8 cellular contexts compared by ENCODE assay signal in the genomic region with DNA sequence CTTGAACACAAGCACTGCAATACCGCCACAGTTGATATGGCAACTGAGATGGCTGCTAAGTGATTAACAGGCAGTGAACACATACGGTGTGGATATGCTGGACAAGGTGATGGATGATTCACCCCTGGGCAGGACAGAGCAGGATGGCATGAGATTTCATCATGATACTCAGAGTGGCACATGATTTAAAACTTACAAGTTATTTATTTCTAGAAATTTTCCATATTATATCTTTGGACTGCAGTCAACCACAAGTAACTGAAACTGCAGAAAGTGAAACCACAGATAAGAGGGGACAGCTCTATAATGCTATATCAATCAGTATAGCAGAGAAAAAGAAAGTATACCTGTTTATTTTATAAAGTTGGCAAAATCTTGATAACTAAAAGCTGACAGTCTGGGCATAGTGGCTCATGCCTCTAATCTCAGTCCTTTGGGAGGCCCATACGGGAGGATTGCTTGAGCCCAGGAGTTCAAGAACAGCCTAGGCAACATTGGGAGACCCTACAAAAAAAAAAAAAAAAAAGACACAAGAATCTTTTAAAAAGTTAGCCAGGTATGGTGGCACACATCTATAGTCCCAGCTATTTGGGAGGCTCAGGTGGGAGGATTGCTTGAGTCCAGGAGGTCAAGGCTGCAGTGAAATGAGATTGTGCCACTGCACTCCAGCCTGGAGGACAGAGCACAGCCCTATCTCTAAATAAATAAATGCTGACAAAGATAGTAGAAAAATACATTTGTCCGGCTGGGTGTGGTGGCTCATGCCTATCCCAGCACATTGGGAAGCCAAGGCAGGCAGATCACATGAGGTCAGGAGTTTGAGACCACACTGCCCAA. TPM values are rescaled to one million over a fixed set of nuclear protein-coding genes. Genes with fewer than 3 reads are reported as not detected.
DNase-seq lines count a peak whose midpoint lies in the region; ATAC-seq and TF ChIP-seq lines count a peak whose summit lies in the region.

No MANE protein-coding gene starts in this region.

- DNase-seq in ELR (ENCODE audit: low read depth) (peak; percentile 71), mucosa of descending colon (no peak), germinal center (ENCODE audit: low spot score) (no peak), Right ventricle myocardium superior (no peak)
- no peak for DNase-seq in activated naive CD4-positive, alpha-beta T cell treated with anti-CD3 and anti-CD28 coated beads, Interleukin-2, amount 50 U/mL, for 72 hours (ENCODE audit: low spot score in 2 of 2)

- no peaks in the 10 kb centered on the region for H3K9me3 Mint-ChIP-seq in activated naive CD4-positive, alpha-beta T cell treated with anti-CD3 and anti-CD28 coated beads, Interleukin-2, amount 50 U/mL, for 72 hours

- no peaks in the 10 kb centered on the region for H3K27me3 ChIP-seq in KMS-11 (ENCODE audit: insufficient read depth, low read depth)

- H3K36me3 Mint-ChIP-seq in activated naive CD4-positive, alpha-beta T cell treated with anti-CD3 and anti-CD28 coated beads, Interleukin-2, amount 50 U/mL, for 72 hours: no peaks in the 10 kb centered on the region

- ATAC-seq in activated naive CD4-positive, alpha-beta T cell treated with anti-CD3 and anti-CD28 coated beads, Interleukin-2, amount 50 U/mL, for 72 hours: peak; percentile 66 to 98
- ATAC-seq in mucosa of descending colon (peak; percentile 91), HG03095 (IDR thresholded peaks at IDR 0.05; ENCODE audit: unreplicated experiment) (no peak), GM18511 (IDR thresholded peaks at IDR 0.05; ENCODE audit: unreplicated experiment) (no peak), Right ventricle myocardium superior (ENCODE audit: poor library complexity) (no peak)

- no peaks in the 10 kb centered on the region; the same call in 1 of the 2 replicates for H3K79me2 ChIP-seq in KMS-11 (ENCODE audit: insufficient read depth, low read depth)

- H2AFZ ChIP-seq in KMS-11 (ENCODE audit: low read depth): no peak overlapping the region

- H3K36me3 ChIP-seq in KMS-11 (ENCODE audit: insufficient read depth): no peaks in the 10 kb centered on the region
- no peaks in the 10 kb centered on the region for H3K36me3 ChIP-seq in mucosa of descending colon (ENCODE audit: low read depth)

- H3K4me1 ChIP-seq in KMS-11 (ENCODE audit: low read depth, poor library complexity, severe bottlenecking) (peaks cover 33% of the 10 kb centered on the region), mucosa of descending colon (ENCODE audit: low read depth) (no peaks in the 10 kb centered on the region)

- peak overlapping the region; percentile 54 to 84 for H3K27ac Mint-ChIP-seq in activated naive CD4-positive, alpha-beta T cell treated with anti-CD3 and anti-CD28 coated beads, Interleukin-2, amount 50 U/mL, for 72 hours

- peak overlapping the region; percentile 17; the same call in 1 of the 2 replicates for H3K27ac ChIP-seq in KMS-11

- no peaks in the 10 kb centered on the region for H3K9me3 ChIP-seq in mucosa of descending colon

- intact Hi-C loops in mucosa of descending colon (cut with DNase I, micrococcal nuclease): no loop called here
- intact Hi-C loops in Right ventricle myocardium superior (cut with DNase I): no loop called here

- H3K4me3 ChIP-seq in KMS-11 (IDR thresholded peaks at IDR 0.05; ENCODE audit: insufficient read depth, low read depth, low read length) (no peak overlapping the region), mucosa of descending colon (no peak overlapping the region)

- H4K20me1 ChIP-seq in KMS-11 (ENCODE audit: insufficient read depth): 0 out of 2 replicates have a peak, but pooled peaks cover 3% of the 10 kb centered on the region

- no peak for TF ChIP-seq CTCF in KMS-11 (conservative IDR thresholded peaks at IDR 0.05; ENCODE audit: low read depth, low read length)
- no peak for TF ChIP-seq CTCF in mucosa of descending colon (IDR thresholded peaks at IDR 0.05)

- peak overlapping the region; percentile 9; the same call in 1 of the 2 replicates for H3K9ac ChIP-seq in KMS-11

- peak overlapping the region; percentile 94 for H3K4me2 ChIP-seq in KMS-11

RNA-seq across cellular contexts. Expression of gene PHACTR4, which starts 48.1 kb away (rescaled TPM):
- total RNA-seq in activated naive CD4-positive, alpha-beta T cell treated with anti-CD3 and anti-CD28 coated beads, Interleukin-2, amount 50 U/mL, for 72 hours: 10 to 100 TPM; 23.5 to 30.4 TPM
- total RNA-seq in mucosa of descending colon (10 to 100 TPM; 47.6 to 62.3 (median 54.8) TPM), Right ventricle myocardium superior (14.9 TPM)

Comparison
In these comparisons a context has a peak if more than half of its experiments do, and no peak if none do; other contexts are left out.
1. ATAC-seq: peak in activated naive CD4-positive, alpha-beta T cell treated with anti-CD3 and anti-CD28 coated beads, Interleukin-2, amount 50 U/mL, for 72 hours (2 of 2) and mucosa of descending colon (single experiment); none in HG03095 (single experiment), GM18511 (single experiment) and Right ventricle myocardium superior (single experiment).